29 cellular contexts compared by ENCODE assay signal in the genomic region with DNA sequence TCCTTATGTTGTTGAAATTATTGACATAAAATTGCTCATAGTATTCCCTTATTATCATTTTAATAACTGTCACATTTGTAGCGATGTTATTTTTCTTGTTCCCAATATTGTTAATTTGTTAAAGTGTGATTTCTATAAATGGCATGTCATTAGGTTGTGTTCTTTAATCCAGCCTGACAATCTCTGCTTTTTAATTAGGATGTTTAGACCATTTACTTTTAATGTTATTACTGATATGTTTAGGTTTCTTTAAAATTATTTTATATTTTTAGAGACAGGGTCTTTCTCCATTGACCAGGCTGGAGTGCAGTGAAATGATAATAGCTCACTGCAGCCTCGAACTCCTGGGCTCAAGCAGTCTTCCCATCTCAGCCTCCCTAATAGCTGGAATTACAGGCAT.
"Had no signal": no experiment of that assay in that cellular context is flagged by ENCODE, and none has a peak within 500 bp of the region (broad histone marks: within the 10 kb centered on the region; RNA-seq: fewer than 3 reads in every experiment).

No MANE protein-coding gene starts in this region.

- DNase-seq: stimulated activated CD4-positive, alpha-beta T cell treated with anti-CD3 and anti-CD28 coated beads, Interleukin-2, amount 100 ng/mL, for 48 hours; stimulated activated CD4-positive, alpha-beta T cell treated with anti-CD3 and anti-CD28 coated beads, Interleukin-4, amount 100 ng/mL, for 1 hour; stimulated activated CD4-positive, alpha-beta T cell treated with anti-CD3 and anti-CD28 coated beads, Interleukin-4, amount 100 ng/mL, for 24 hours; stimulated activated CD4-positive, alpha-beta T cell treated with anti-CD3 and anti-CD28 coated beads, Interleukin-4, amount 100 ng/mL, for 4 hours; stimulated activated CD8-positive, alpha-beta memory T cell treated with anti-CD3 and anti-CD28 coated beads, Interleukin-4, amount 100 ng/mL, for 48 hours; stimulated activated naive B cell treated with anti-CD40 and anti-IgM and Interleukin-4, amounts not matched to agents 10 μg/mL and 1 μg/mL and 100 μg/mL, for 72 hours; stimulated activated naive CD4-positive, alpha-beta T cell; stimulated activated naive CD4-positive, alpha-beta T cell treated with Interleukin-2 at 50 U/mL for 16 hours; stimulated activated naive CD8-positive, alpha-beta T cell treated with anti-CD3 and anti-CD28 coated beads, Interleukin-15, amount 100 ng/mL, for 72 hours; stimulated activated naive CD8-positive, alpha-beta T cell treated with anti-CD3 and anti-CD28 coated beads, Interleukin-15, Interleukin-2, amounts not matched to agents 100 U/mL and 50 U/mL, for 24 hours; stomach; substantia nigra; testis; thyroid gland; tibial artery; transverse colon; trophoblast cell; upper lobe of left lung; upper lobe of right lung; uterus had no signal

- H3K4me1 ChIP-seq: stomach, suprapubic skin, testis, thyroid gland, tibial artery, tibial nerve, transverse colon, upper lobe of left lung, upper lobe of right lung, uterus, vagina had no signal

- H3K27ac Mint-ChIP-seq: stimulated activated effector memory CD8-positive, alpha-beta T cell treated with anti-CD3 and anti-CD28 coated beads, Interleukin-12 subunit alpha, Interleukin-12 subunit beta, amount 100 ng/mL, for 72 hours; stimulated activated memory B cell treated with anti-CD40 and anti-IgM and Interleukin-4, amounts not matched to agents 10 μg/mL and 1 μg/mL and 100 μg/mL, for 72 hours; stimulated activated naive B cell treated with anti-CD40 and anti-IgM and Interleukin-4, amounts not matched to agents 10 μg/mL and 1 μg/mL and 100 μg/mL, for 72 hours; stimulated activated naive CD8-positive, alpha-beta T cell treated with anti-CD3 and anti-CD28 coated beads, Interleukin-15, amount 100 ng/mL, for 72 hours; stimulated activated naive CD8-positive, alpha-beta T cell treated with anti-CD3 and anti-CD28 coated beads, Interleukin-15, Interleukin-2, amounts not matched to agents 100 ng/mL and 50 ng/mL, for 24 hours; type B pancreatic cell had no signal

- H3K36me3 Mint-ChIP-seq: stimulated activated effector memory CD8-positive, alpha-beta T cell treated with anti-CD3 and anti-CD28 coated beads, Interleukin-12 subunit alpha, Interleukin-12 subunit beta, amount 100 ng/mL, for 72 hours; stimulated activated memory B cell treated with anti-CD40 and anti-IgM and Interleukin-4, amounts not matched to agents 10 μg/mL and 1 μg/mL and 100 μg/mL, for 72 hours; stimulated activated naive B cell treated with anti-CD40 and anti-IgM and Interleukin-4, amounts not matched to agents 10 μg/mL and 1 μg/mL and 100 μg/mL, for 72 hours; type B pancreatic cell had no signal

- H3K4me1 Mint-ChIP-seq: stimulated activated effector memory CD8-positive, alpha-beta T cell treated with anti-CD3 and anti-CD28 coated beads, Interleukin-12 subunit alpha, Interleukin-12 subunit beta, amount 100 ng/mL, for 72 hours; stimulated activated memory B cell treated with anti-CD40 and anti-IgM and Interleukin-4, amounts not matched to agents 10 μg/mL and 1 μg/mL and 100 μg/mL, for 72 hours; stimulated activated naive B cell treated with anti-CD40 and anti-IgM and Interleukin-4, amounts not matched to agents 10 μg/mL and 1 μg/mL and 100 μg/mL, for 72 hours; stimulated activated naive CD8-positive, alpha-beta T cell treated with anti-CD3 and anti-CD28 coated beads, Interleukin-15, amount 100 ng/mL, for 72 hours had no signal

- H3K27me3 Mint-ChIP-seq: stimulated activated memory B cell treated with anti-CD40 and anti-IgM and Interleukin-4, amounts not matched to agents 10 μg/mL and 1 μg/mL and 100 μg/mL, for 72 hours; stimulated activated naive B cell treated with anti-CD40 and anti-IgM and Interleukin-4, amounts not matched to agents 10 μg/mL and 1 μg/mL and 100 μg/mL, for 72 hours; stimulated activated naive CD8-positive, alpha-beta T cell treated with anti-CD3 and anti-CD28 coated beads, Interleukin-15, amount 100 ng/mL, for 72 hours; type B pancreatic cell had no signal

- ATAC-seq: stimulated activated effector memory CD8-positive, alpha-beta T cell treated with anti-CD3 and anti-CD28 coated beads, Interleukin-12 subunit alpha, Interleukin-12 subunit beta, amount 100 ng/mL, for 72 hours; stimulated activated memory B cell treated with anti-CD40 and anti-IgM and Interleukin-4, amounts not matched to agents 10 μg/mL and 1 μg/mL and 100 μg/mL, for 72 hours; stimulated activated naive B cell treated with anti-CD40 and anti-IgM and Interleukin-4, amounts not matched to agents 10 μg/mL and 1 μg/mL and 100 μg/mL, for 72 hours; stimulated activated naive CD8-positive, alpha-beta T cell treated with anti-CD3 and anti-CD28 coated beads, Interleukin-15, amount 100 ng/mL, for 72 hours; stimulated activated naive CD8-positive, alpha-beta T cell treated with anti-CD3 and anti-CD28 coated beads, Interleukin-15, Interleukin-2, amounts not matched to agents 100 U/mL and 50 U/mL, for 24 hours; upper lobe of right lung had no signal

- H3K4me3 Mint-ChIP-seq: stimulated activated effector memory CD8-positive, alpha-beta T cell treated with anti-CD3 and anti-CD28 coated beads, Interleukin-12 subunit alpha, Interleukin-12 subunit beta, amount 100 ng/mL, for 72 hours; stimulated activated memory B cell treated with anti-CD40 and anti-IgM and Interleukin-4, amounts not matched to agents 10 μg/mL and 1 μg/mL and 100 μg/mL, for 72 hours; stimulated activated naive B cell treated with anti-CD40 and anti-IgM and Interleukin-4, amounts not matched to agents 10 μg/mL and 1 μg/mL and 100 μg/mL, for 72 hours; stimulated activated naive CD8-positive, alpha-beta T cell treated with anti-CD3 and anti-CD28 coated beads, Interleukin-15, amount 100 ng/mL, for 72 hours; stimulated activated naive CD8-positive, alpha-beta T cell treated with anti-CD3 and anti-CD28 coated beads, Interleukin-15, Interleukin-2, amounts not matched to agents 100 ng/mL and 50 ng/mL, for 24 hours; type B pancreatic cell had no signal

- FAIRE-seq: urothelium cell line had no signal

- H3K9me3 ChIP-seq: stomach, suprapubic skin, testis, thoracic aorta, thyroid gland, tibial artery, tibial nerve, transverse colon, upper lobe of left lung, upper lobe of right lung, uterus, vagina had no signal

- H3K4me3 ChIP-seq: stomach, suprapubic skin, testis, thoracic aorta, thyroid gland, tibial artery, tibial nerve, transverse colon, upper lobe of left lung, upper lobe of right lung, uterus, vagina had no signal

- H3K9me3 Mint-ChIP-seq: stimulated activated effector memory CD8-positive, alpha-beta T cell treated with anti-CD3 and anti-CD28 coated beads, Interleukin-12 subunit alpha, Interleukin-12 subunit beta, amount 100 ng/mL, for 72 hours; stimulated activated memory B cell treated with anti-CD40 and anti-IgM and Interleukin-4, amounts not matched to agents 10 μg/mL and 1 μg/mL and 100 μg/mL, for 72 hours; stimulated activated naive B cell treated with anti-CD40 and anti-IgM and Interleukin-4, amounts not matched to agents 10 μg/mL and 1 μg/mL and 100 μg/mL, for 72 hours; stimulated activated naive CD8-positive, alpha-beta T cell treated with anti-CD3 and anti-CD28 coated beads, Interleukin-15, Interleukin-2, amounts not matched to agents 100 ng/mL and 50 ng/mL, for 24 hours; type B pancreatic cell had no signal

- H3K27ac ChIP-seq: stomach, suprapubic skin, testis, thoracic aorta, thyroid gland, tibial artery, tibial nerve, transverse colon, upper lobe of left lung, upper lobe of right lung, uterus, vagina had no signal

- H3K27me3 ChIP-seq: stomach, suprapubic skin, testis, thyroid gland, tibial artery, tibial nerve, transverse colon, upper lobe of left lung, upper lobe of right lung, uterus, vagina had no signal

- H3K36me3 ChIP-seq: stomach, suprapubic skin, thoracic aorta, thyroid gland, tibial artery, tibial nerve, transverse colon, upper lobe of left lung, upper lobe of right lung, uterus, vagina had no signal
